Comparison of ENCODE assay signal across 8 cellular contexts in the genomic region with DNA sequence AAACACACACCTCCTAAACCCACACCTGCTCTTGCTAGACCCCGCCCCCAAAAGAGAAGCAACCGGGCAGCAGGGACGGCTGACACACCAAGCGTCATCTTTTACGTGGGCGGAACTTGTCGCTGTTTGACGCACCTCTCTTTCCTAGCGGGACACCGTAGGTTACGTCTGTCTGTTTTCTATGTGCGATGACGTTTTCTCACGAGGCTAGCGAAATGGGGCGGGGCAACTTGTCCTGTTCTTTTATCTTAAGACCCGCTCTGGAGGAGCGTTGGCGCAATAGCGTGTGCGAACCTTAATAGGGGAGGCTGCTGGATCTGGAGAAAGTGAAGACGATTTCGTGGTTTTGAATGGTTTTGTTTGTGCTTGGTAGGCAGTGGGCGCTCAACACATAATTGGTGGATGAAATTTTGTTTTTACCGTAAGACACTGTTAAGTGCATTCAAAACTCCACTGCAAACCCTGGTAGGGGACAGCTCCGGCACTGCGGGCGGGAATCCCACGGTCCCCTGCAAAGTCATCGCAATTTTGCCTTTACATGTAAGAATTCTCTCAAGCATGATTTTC. TPM values are rescaled to one million over a fixed set of nuclear protein-coding genes. Genes with fewer than 3 reads are reported as not detected.
DNase-seq lines count a peak whose midpoint lies in the region; ATAC-seq and TF ChIP-seq lines count a peak whose summit lies in the region.

No MANE protein-coding gene starts in this region.

- intact Hi-C loops in activated B cell treated with CpG ODN at 0.5 μM for 24 hours (cut with micrococcal nuclease), result loop anchor here (1.0 to 5.0 kb wide), 7 partner anchors 13 to 681 kb away; partner anchors contain the start of genes CAAP1, MOB3B and PLAA

- no peaks in the 10 kb centered on the region for H3K9me3 ChIP-seq in smooth muscle cell (replicated peaks; ENCODE audit: low read depth)

- H3K4me1 ChIP-seq in smooth muscle cell (ENCODE audit: low read depth), result peaks cover 8% of the 10 kb centered on the region

- peak overlapping the region; percentile 97 for H3K4me3 Mint-ChIP-seq in activated B cell treated with CpG ODN at 0.5 μM for 24 hours
- peak overlapping the region; percentile 92 to 99 (median 97) for H3K4me3 Mint-ChIP-seq in immature natural killer cell

- POLR2A ChIA-PET in activated B cell treated with CpG ODN at 0.5 μM for 24 hours (lab: Charles Lee), result interaction anchor here (0.6 to 2.3 kb wide), 12 partner anchors 10 to 627 kb away, joined by 3 to 13 read pairs (median 5); partner anchors contain the start of genes IFT74 and PLAA

- peak overlapping the region; percentile 86 for H3K4me3 ChIP-seq in smooth muscle cell

- peaks cover 7% of the 10 kb centered on the region for H3F3A ChIP-seq in smooth muscle cell (ENCODE audit: low read depth)

- CTCF ChIA-PET in activated B cell treated with CpG ODN at 0.5 μM for 24 hours (lab: Charles Lee), result no interaction called here

- ATAC-seq in GM18873 (IDR thresholded peaks at IDR 0.05; ENCODE audit: low FRiP score, unreplicated experiment) (peak; percentile 87), HG03135 (IDR thresholded peaks at IDR 0.05; ENCODE audit: unreplicated experiment) (peak; percentile 89), activated B cell treated with CpG ODN at 0.5 μM for 24 hours (ENCODE audit: low read depth) (peak; percentile 88)

- WGBS in smooth muscle cell (ENCODE audit: low lambda C conversion rate), result under 1% methylated on average over 30 of the region's 30 CpGs

- H3K36me3 Mint-ChIP-seq in activated B cell treated with CpG ODN at 0.5 μM for 24 hours (ENCODE audit: low read depth) (peaks cover 5% of the 10 kb centered on the region), immature natural killer cell (peaks cover 0 to 3% (median 0%) of the 10 kb centered on the region in 3 donors)

- TF ChIP-seq CTCF in activated B cell treated with CpG ODN at 0.5 μM for 24 hours (IDR thresholded peaks at IDR 0.05), result no peak
- TF ChIP-seq CTCF in smooth muscle cell (IDR thresholded peaks at IDR 0.05; ENCODE audit: borderline replicate concordance, insufficient read depth, poor library complexity, severe bottlenecking), result no peak

- H3K9ac ChIP-seq in smooth muscle cell (ENCODE audit: low read depth), result peak overlapping the region; percentile 93

- H3K27me3 Mint-ChIP-seq in activated B cell treated with CpG ODN at 0.5 μM for 24 hours (no peaks in the 10 kb centered on the region), immature natural killer cell (ENCODE audit: low read depth in 3 of 3) (peaks cover 17 to 21% (median 17%) of the 10 kb centered on the region in 3 donors)

- H3K4me2 ChIP-seq in smooth muscle cell, result peak overlapping the region; percentile 89

- H3K79me2 ChIP-seq in smooth muscle cell (ENCODE audit: low read depth), result peaks cover 14% of the 10 kb centered on the region

- H3K27ac Mint-ChIP-seq in activated B cell treated with CpG ODN at 0.5 μM for 24 hours (peak overlapping the region; percentile 99), immature natural killer cell (peak overlapping the region; percentile 99 to 100 (median 99))

- H3K27ac ChIP-seq in caudate nucleus (ENCODE audit: low read depth, low read length) (peak overlapping the region; percentile 99), smooth muscle cell (ENCODE audit: low read depth) (peak overlapping the region; percentile 97)

- H4K20me1 ChIP-seq in smooth muscle cell (ENCODE audit: low read depth), result no peaks in the 10 kb centered on the region

- H3K36me3 ChIP-seq in smooth muscle cell (ENCODE audit: low read depth), result no peaks in the 10 kb centered on the region

- H3K9me3 Mint-ChIP-seq in activated B cell treated with CpG ODN at 0.5 μM for 24 hours (peaks cover 9% of the 10 kb centered on the region), immature natural killer cell (peaks cover 0 to 7% (median 4%) of the 10 kb centered on the region in 6 donors)

- in situ Hi-C loops in ACHN (cut with HindIII; ENCODE audit: low pct_ligation_motif_present, low pct_unique_long_range_greater_than_20kb, low sequenced_read_pairs), result no loop called here

- H2AFZ ChIP-seq in smooth muscle cell (ENCODE audit: low read depth), result peak overlapping the region; percentile 89

- no peaks in the 10 kb centered on the region for H3K27me3 ChIP-seq in smooth muscle cell (ENCODE audit: low read depth)

- H3K4me1 Mint-ChIP-seq in activated B cell treated with CpG ODN at 0.5 μM for 24 hours (peaks cover 24% of the 10 kb centered on the region), immature natural killer cell (peaks cover 24 to 27% of the 10 kb centered on the region in 2 donors)

- peak; percentile 98 for DNase-seq in ACHN
- peak; percentile 98 for DNase-seq in NCI-H2196 (lab: John Stamatoyannopoulos, UW; ENCODE audit: unreplicated experiment)
- DNase-seq in activated B cell treated with CpG ODN at 0.5 μM for 24 hours, result peak; percentile 77
- peak; percentile 53 to 99 (median 93) for DNase-seq in caudate nucleus (lab: John Stamatoyannopoulos, UW)
- DNase-seq in immature natural killer cell, result peak; percentile 97 to 98 (median 97)
- peak; percentile 88 for DNase-seq in smooth muscle cell (lab: John Stamatoyannopoulos, UW; ENCODE audit: unreplicated experiment)

RNA-seq across cellular contexts. Expression of gene C9orf72, which starts 0.5 kb away (rescaled TPM):
- total RNA-seq in activated B cell treated with CpG ODN at 0.5 μM for 24 hours, result 15.2 and 15.3 TPM in 2 replicates
- polyA plus RNA-seq in immature natural killer cell, result 10 to 100 TPM in 1 of 3 donors, 1 to 10 TPM in 2; 4.5 to 11.6 (median 7.6) TPM
- total RNA-seq in smooth muscle cell, result 12.5 and 23.8 TPM in 2 replicates
- 6.1 and 8.2 TPM in 2 replicates for polyA plus RNA-seq in smooth muscle cell

RNA-seq across cellular contexts. Expression of gene MOB3B, which starts 44.2 kb away (rescaled TPM):
- total RNA-seq in activated B cell treated with CpG ODN at 0.5 μM for 24 hours (7.3 and 10.0 TPM in 2 replicates), smooth muscle cell (3.0 and 5.8 TPM in 2 replicates)
- polyA plus RNA-seq in immature natural killer cell (under 1 TPM in 2 of 3 donors, not detected in 1; 0.03 to 0.27 TPM), smooth muscle cell (1.7 and 4.1 TPM in 2 replicates)

RNA-seq across cellular contexts. Expression of gene IFNK, which starts 49.7 kb away (rescaled TPM):
- total RNA-seq in activated B cell treated with CpG ODN at 0.5 μM for 24 hours (not detected in 2 replicates), smooth muscle cell (not detected in 2 replicates)
- polyA plus RNA-seq in immature natural killer cell (not detected), smooth muscle cell (not detected in 2 replicates)

Comparison
In these comparisons a context has a peak if more than half of its experiments do, and no peak if none do; other contexts are left out.
1. Peak in every context shown above with its lines: DNase-seq, ATAC-seq, H3K4me3 ChIP-seq and H3K27ac ChIP-seq.